In genomic region chr13:97387487-97388353, GRCh38 we compare ENCODE assay signal across 10 cellular contexts. TPM values are rescaled to one million over a fixed set of nuclear protein-coding genes. Genes with fewer than 3 reads are reported as not detected.
DNase-seq lines count a peak whose midpoint lies in the region; ATAC-seq and TF ChIP-seq lines count a peak whose summit lies in the region.
"Had no signal": no experiment of that assay in that cellular context is flagged by ENCODE, and none has a peak within 500 bp of the region (broad histone marks: within the 10 kb centered on the region; RNA-seq: fewer than 3 reads in every experiment).

No MANE protein-coding gene starts in this region.

- ATAC-seq in HG03520 (IDR thresholded peaks at IDR 0.05; ENCODE audit: unreplicated experiment) (no peak), HG02885 (IDR thresholded peaks at IDR 0.05; ENCODE audit: poor library complexity, unreplicated experiment) (no peak)
- ATAC-seq: PC-3 had no signal

- intact Hi-C loops in dorsolateral prefrontal cortex (cut with DNase I): no loop called here

- H3K27me3 ChIP-seq in dorsolateral prefrontal cortex: no peaks in the 10 kb centered on the region

- DNase-seq in CD1c-positive myeloid dendritic cell (ENCODE audit: extremely low spot score) (peak; percentile 67), NOMO-1 treated with DMSO at 0.1 percent for 48 hours (lab: John Stamatoyannopoulos, UW; ENCODE audit: unreplicated experiment) (peak; percentile 70), dorsolateral prefrontal cortex (no peak), pons (ENCODE audit: low spot score) (peak; percentile 47), putamen (ENCODE audit: low spot score) (no peak)
- DNase-seq in effector CD4-positive, alpha-beta T cell: no peak
- DNase-seq: KG1, PC-3 had no signal

- no peak for TF ChIP-seq CTCF in dorsolateral prefrontal cortex (IDR thresholded peaks at IDR 0.05 in 54 of 56, conservative IDR thresholded peaks at IDR 0.05 in 2 of 56; ENCODE audit: low read depth in 1 of 56, partially characterized antibody in 56 of 56)

- no peak overlapping the region for H3K4me3 ChIP-seq in dorsolateral prefrontal cortex

- peak overlapping the region in 54 of 59 donors; percentile 5 to 83 (median 66) for H3K27ac ChIP-seq in dorsolateral prefrontal cortex

RNA-seq across cellular contexts. Expression of gene RAP2A, which starts 46.2 kb away (rescaled TPM):
- total RNA-seq in dorsolateral prefrontal cortex: 100 to 1,000 TPM in 116 of 120 experiments, 10 to 100 TPM in 4; 88.1 to 180 (median 141) TPM

Comparison
In these comparisons a context has a peak if more than half of its experiments do, and no peak if none do; other contexts are left out.
1. DNase-seq: peak in CD1c-positive myeloid dendritic cell (single experiment), NOMO-1 treated with DMSO at 0.1 percent for 48 hours (single experiment) and pons (single experiment); none in dorsolateral prefrontal cortex (0 of 10), putamen (single experiment) and effector CD4-positive, alpha-beta T cell (single experiment).